In the genomic region with DNA sequence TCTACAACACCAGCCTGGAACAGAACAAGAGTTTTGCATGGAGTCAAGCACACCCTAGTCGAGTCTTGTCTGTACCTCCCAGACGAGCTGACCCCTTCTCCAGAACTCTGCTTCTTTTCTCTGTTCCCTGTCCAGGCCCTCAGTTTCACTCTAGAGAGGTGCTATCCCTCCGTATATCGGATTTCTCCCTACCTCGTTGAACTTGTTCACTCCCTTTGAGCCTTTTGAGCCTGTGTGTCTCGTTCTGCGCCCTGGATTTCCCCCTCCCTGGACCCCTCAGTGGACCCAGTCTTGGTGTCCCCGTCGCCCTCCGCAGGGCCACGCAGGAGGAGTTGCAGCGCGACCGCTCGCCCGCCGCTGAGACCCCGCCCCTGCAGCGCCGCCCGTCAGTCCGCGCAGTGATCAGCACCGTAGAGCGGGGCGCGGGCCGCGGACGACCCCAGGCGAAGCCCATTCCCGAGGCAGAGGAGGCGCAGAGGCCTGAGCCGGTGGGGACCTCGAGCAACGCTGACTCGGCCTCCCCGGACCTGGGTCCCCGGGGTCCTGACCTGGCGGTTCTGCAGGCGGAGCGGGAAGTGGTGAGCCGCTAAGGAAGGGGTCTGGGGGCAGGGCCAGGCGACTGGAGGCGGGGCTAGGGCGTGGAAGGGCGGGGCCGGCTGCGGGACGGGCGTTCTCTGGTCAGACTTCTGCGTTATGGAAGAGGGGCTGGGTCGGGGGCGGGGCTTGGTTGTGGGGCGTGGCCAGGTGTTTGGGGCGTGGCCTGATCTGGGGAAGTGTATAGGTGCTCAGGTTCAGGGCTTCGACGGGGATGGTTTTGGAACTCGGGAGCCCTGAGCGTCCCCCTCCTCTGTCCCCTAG, we compare ENCODE assay signal across 1 cellular context.
TF ChIP-seq lines count a peak whose summit lies in the region.

No MANE protein-coding gene starts in this region.

TF ChIP-seq in K562, 482 proteins besides CTCF, POLR2A, EP300 and RAD21 (continues in another document):
- TF ChIP-seq ZNF143 (CRISPR knock-in tag; IDR thresholded peaks at IDR 0.05) (peak; percentile 49; the same call in 1 of the 2 replicates), RBM14 (IDR thresholded peaks at IDR 0.05; ENCODE audit: borderline replicate concordance, insufficient read depth, low read depth, low read length) (no peak), RNF2 (IDR thresholded peaks at IDR 0.05) (no peak), POLR2B (IDR thresholded peaks at IDR 0.05; ENCODE audit: low read depth, partially characterized antibody) (peak; percentile 74), NRF1 (conservative IDR thresholded peaks at IDR 0.05 in 1 of 2, IDR thresholded peaks at IDR 0.05 in 1 of 2) (peak; percentile 70 to 73), ATF7 (IDR thresholded peaks at IDR 0.05) (peak; percentile 46; the same call in 1 of the 2 replicates), KDM5B (IDR thresholded peaks at IDR 0.05; ENCODE audit: insufficient replicate concordance, low read depth, low read length) (no peak), MAZ (CRISPR knock-in tag; conservative IDR thresholded peaks at IDR 0.05 in 1 of 2, IDR thresholded peaks at IDR 0.05 in 1 of 2) (peak; percentile 77 to 85), ZNF12 (CRISPR knock-in tag; IDR thresholded peaks at IDR 0.05) (0 out of 2 replicates have a peak, but pooled peaks have one; percentile 44), MTA1 (IDR thresholded peaks at IDR 0.05; ENCODE audit: borderline replicate concordance) (no peak), ZNF197 (CRISPR knock-in tag; IDR thresholded peaks at IDR 0.05; ENCODE audit: low read depth) (no peak), ERF (CRISPR knock-in tag; IDR thresholded peaks at IDR 0.05) (peak; percentile 83; the same call in 1 of the 2 replicates), HNRNPLL (IDR thresholded peaks at IDR 0.05; ENCODE audit: low read depth, low read length, poor library complexity, severe bottlenecking) (peak; percentile 62), TEAD4 (IDR thresholded peaks at IDR 0.05; ENCODE audit: low read length) (0 out of 2 replicates have a peak, but pooled peaks have one; percentile 26), TEAD4 (CRISPR knock-in tag; IDR thresholded peaks at IDR 0.05; ENCODE audit: borderline replicate concordance) (no peak), SAP30 (IDR thresholded peaks at IDR 0.05; ENCODE audit: borderline replicate concordance, insufficient read depth, low read depth, low read length, poor library complexity, severe bottlenecking) (peak; percentile 49), ELF4 (CRISPR knock-in tag; IDR thresholded peaks at IDR 0.05) (peak; percentile 79; the same call in 1 of the 2 replicates), GABPB1 (CRISPR knock-in tag; IDR thresholded peaks at IDR 0.05) (peak; percentile 71), PCBP1 (IDR thresholded peaks at IDR 0.05; ENCODE audit: low read depth, low read length, poor library complexity, severe bottlenecking) (peak; percentile 50), TRIM24 (IDR thresholded peaks at IDR 0.05) (no peak), PHF8 (IDR thresholded peaks at IDR 0.05; ENCODE audit: borderline replicate concordance, low read length) (peak; percentile 72; the same call in 1 of the 2 replicates), IFI16 (CRISPR knock-in tag; IDR thresholded peaks at IDR 0.05) (no peak), MIER1 (IDR thresholded peaks at IDR 0.05; ENCODE audit: low read depth) (no peak), MTF1 (CRISPR knock-in tag; IDR thresholded peaks at IDR 0.05; ENCODE audit: borderline replicate concordance) (no peak), SUPT5H (IDR thresholded peaks at IDR 0.05) (peak; percentile 84), SRF (CRISPR knock-in tag; IDR thresholded peaks at IDR 0.05) (no peak), L3MBTL2 (IDR thresholded peaks at IDR 0.05) (peak; percentile 13; the same call in 1 of the 2 replicates), SMARCC2 (IDR thresholded peaks at IDR 0.05; ENCODE audit: low read depth) (0 out of 2 replicates have a peak, but pooled peaks have one; percentile 23), ZNF146 (CRISPR knock-in tag; IDR thresholded peaks at IDR 0.05; ENCODE audit: unreplicated experiment) (no peak), PML (IDR thresholded peaks at IDR 0.05; ENCODE audit: low read length) (peak; percentile 45; the same call in 1 of the 2 replicates), ZFX (CRISPR knock-in tag; IDR thresholded peaks at IDR 0.05) (peak; percentile 52), HLTF (IDR thresholded peaks at IDR 0.05) (no peak), CEBPG (CRISPR knock-in tag; IDR thresholded peaks at IDR 0.05) (no peak; the same call in 1 of the 2 replicates), CEBPG (tag; conservative IDR thresholded peaks at IDR 0.05 in 1 of 2, IDR thresholded peaks at IDR 0.05 in 1 of 2) (no peak), SPI1 (IDR thresholded peaks at IDR 0.05; ENCODE audit: borderline replicate concordance, low read depth, low read length) (0 out of 2 replicates have a peak, but pooled peaks have one; percentile 12), RBBP5 (IDR thresholded peaks at IDR 0.05; ENCODE audit: borderline replicate concordance, insufficient read depth, low read length, poor library complexity, severe bottlenecking) (peak; percentile 48), ZNF780A (CRISPR knock-in tag; IDR thresholded peaks at IDR 0.05) (no peak), ATF1 (CRISPR knock-in tag; IDR thresholded peaks at IDR 0.05) (no peak), ATF1 (tag; IDR thresholded peaks at IDR 0.05) (peak; percentile 41), HDGF (IDR thresholded peaks at IDR 0.05) (0 out of 2 replicates have a peak, but pooled peaks have one; percentile 57), ASH1L (IDR thresholded peaks at IDR 0.05; ENCODE audit: borderline replicate concordance, low read depth, partially characterized antibody) (no peak), LARP7 (IDR thresholded peaks at IDR 0.05) (0 out of 2 replicates have a peak, but pooled peaks have one; percentile 15), TAL1 (IDR thresholded peaks at IDR 0.05) (no peak), CREM (IDR thresholded peaks at IDR 0.05; ENCODE audit: low read depth) (peak; percentile 2; the same call in 1 of the 2 replicates), HNRNPK (IDR thresholded peaks at IDR 0.05; ENCODE audit: low read depth, low read length, poor library complexity, severe bottlenecking) (no peak), HDAC1 (IDR thresholded peaks at IDR 0.05) (peak in 1 of 2 experiments; percentile 80; a peak in 2 of 4 replicates), ZNF57 (CRISPR knock-in tag; IDR thresholded peaks at IDR 0.05) (peak; percentile 67; the same call in 1 of the 2 replicates), HDAC3 (IDR thresholded peaks at IDR 0.05; ENCODE audit: borderline replicate concordance, partially characterized antibody) (no peak), KDM2B (CRISPR knock-in tag; IDR thresholded peaks at IDR 0.05) (peak; percentile 58; the same call in 1 of the 2 replicates), CREB1 (IDR thresholded peaks at IDR 0.05) (no peak), CREB1 (CRISPR knock-in tag; IDR thresholded peaks at IDR 0.05) (peak; percentile 54; the same call in 1 of the 2 replicates)
- TF ChIP-seq, protein P1, sequence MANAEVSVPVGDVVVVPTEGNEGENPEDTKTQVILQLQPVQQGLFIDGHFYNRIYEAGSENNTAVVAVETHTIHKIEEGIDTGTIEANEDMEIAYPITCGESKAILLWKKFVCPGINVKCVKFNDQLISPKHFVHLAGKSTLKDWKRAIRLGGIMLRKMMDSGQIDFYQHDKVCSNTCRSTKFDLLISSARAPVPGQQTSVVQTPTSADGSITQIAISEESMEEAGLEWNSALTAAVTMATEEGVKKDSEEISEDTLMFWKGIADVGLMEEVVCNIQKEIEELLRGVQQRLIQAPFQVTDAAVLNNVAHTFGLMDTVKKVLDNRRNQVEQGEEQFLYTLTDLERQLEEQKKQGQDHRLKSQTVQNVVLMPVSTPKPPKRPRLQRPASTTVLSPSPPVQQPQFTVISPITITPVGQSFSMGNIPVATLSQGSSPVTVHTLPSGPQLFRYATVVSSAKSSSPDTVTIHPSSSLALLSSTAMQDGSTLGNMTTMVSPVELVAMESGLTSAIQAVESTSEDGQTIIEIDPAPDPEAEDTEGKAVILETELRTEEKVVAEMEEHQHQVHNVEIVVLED (CRISPR knock-in tag; IDR thresholded peaks at IDR 0.05) = 0 out of 2 replicates have a peak, but pooled peaks have one; percentile 35
- TF ChIP-seq, protein P2, sequence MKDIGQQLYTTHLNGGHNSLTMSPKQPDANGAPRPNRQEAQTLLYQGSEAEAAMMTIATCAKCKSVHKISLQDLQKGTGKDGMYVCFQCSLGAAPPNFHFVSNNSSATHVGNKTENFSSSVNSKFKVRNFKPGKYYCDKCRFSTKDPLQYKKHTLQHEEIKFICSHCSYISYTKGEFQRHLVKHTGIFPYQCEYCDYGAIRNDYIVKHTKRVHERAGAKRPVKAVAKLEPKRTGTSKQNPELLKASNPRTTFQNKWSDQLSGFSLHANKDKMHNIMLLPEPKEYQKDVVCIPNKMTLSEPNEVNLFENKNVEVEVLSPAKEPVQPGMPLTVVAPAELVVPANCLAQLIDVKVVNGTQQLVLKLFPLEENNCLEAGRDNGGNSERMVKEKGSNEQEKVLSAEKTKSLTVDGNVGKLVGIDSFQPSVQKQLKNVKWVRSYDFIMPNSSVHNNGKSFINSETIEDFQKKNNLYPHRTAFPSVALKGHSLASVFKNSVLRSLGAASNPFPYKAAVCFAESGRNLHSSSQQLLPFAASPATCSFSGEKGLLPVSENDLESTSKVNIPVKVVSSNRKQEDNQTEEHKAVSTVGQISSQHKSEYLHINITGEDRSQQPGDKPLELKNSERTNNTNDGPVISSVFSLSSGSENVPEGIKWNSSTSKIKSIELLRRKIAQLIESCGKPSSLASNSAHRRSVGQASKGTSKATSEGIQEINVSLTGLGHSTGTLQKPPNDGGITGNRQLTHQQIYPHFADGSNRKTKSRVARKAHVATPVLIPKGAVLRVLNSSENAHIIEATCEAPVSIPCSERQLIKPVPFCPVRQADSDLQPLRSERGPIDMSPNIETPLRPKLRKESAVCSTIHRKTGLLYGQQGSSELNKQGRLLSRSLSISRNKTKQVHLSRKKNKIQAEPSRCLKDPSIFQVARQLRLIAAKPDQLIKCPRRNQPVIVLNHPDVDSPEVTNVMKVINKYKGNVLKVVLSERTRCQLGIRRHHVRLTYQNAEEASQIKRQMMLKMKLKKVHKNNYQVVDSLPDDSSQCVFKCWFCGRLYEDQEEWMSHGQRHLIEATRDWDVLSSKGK (CRISPR knock-in tag; IDR thresholded peaks at IDR 0.05) = no peak
- TF ChIP-seq, protein P3, sequence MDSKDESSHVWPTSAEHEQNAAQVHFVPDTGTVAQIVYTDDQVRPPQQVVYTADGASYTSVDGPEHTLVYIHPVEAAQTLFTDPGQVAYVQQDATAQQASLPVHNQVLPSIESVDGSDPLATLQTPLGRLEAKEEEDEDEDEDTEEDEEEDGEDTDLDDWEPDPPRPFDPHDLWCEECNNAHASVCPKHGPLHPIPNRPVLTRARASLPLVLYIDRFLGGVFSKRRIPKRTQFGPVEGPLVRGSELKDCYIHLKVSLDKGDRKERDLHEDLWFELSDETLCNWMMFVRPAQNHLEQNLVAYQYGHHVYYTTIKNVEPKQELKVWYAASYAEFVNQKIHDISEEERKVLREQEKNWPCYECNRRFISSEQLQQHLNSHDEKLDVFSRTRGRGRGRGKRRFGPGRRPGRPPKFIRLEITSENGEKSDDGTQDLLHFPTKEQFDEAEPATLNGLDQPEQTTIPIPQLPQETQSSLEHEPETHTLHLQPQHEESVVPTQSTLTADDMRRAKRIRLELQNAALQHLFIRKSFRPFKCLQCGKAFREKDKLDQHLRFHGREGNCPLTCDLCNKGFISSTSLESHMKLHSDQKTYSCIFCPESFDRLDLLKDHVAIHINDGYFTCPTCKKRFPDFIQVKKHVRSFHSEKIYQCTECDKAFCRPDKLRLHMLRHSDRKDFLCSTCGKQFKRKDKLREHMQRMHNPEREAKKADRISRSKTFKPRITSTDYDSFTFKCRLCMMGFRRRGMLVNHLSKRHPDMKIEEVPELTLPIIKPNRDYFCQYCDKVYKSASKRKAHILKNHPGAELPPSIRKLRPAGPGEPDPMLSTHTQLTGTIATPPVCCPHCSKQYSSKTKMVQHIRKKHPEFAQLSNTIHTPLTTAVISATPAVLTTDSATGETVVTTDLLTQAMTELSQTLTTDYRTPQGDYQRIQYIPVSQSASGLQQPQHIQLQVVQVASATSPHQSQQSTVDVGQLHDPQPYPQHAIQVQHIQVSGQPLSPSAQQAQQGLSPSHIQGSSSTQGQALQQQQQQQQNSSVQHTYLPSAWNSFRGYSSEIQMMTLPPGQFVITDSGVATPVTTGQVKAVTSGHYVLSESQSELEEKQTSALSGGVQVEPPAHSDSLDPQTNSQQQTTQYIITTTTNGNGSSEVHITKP (IDR thresholded peaks at IDR 0.05; ENCODE audit: partially characterized antibody) = no peak
- TF ChIP-seq, protein P4, sequence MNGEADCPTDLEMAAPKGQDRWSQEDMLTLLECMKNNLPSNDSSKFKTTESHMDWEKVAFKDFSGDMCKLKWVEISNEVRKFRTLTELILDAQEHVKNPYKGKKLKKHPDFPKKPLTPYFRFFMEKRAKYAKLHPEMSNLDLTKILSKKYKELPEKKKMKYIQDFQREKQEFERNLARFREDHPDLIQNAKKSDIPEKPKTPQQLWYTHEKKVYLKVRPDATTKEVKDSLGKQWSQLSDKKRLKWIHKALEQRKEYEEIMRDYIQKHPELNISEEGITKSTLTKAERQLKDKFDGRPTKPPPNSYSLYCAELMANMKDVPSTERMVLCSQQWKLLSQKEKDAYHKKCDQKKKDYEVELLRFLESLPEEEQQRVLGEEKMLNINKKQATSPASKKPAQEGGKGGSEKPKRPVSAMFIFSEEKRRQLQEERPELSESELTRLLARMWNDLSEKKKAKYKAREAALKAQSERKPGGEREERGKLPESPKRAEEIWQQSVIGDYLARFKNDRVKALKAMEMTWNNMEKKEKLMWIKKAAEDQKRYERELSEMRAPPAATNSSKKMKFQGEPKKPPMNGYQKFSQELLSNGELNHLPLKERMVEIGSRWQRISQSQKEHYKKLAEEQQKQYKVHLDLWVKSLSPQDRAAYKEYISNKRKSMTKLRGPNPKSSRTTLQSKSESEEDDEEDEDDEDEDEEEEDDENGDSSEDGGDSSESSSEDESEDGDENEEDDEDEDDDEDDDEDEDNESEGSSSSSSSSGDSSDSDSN (IDR thresholded peaks at IDR 0.05; ENCODE audit: borderline replicate concordance in 1 of 2, low read depth in 2 of 2, low read length in 2 of 2) = 0 out of 4 replicates have a peak, but pooled peaks of 1 of the 2 experiments have one; percentile 44
- TF ChIP-seq, protein P5, sequence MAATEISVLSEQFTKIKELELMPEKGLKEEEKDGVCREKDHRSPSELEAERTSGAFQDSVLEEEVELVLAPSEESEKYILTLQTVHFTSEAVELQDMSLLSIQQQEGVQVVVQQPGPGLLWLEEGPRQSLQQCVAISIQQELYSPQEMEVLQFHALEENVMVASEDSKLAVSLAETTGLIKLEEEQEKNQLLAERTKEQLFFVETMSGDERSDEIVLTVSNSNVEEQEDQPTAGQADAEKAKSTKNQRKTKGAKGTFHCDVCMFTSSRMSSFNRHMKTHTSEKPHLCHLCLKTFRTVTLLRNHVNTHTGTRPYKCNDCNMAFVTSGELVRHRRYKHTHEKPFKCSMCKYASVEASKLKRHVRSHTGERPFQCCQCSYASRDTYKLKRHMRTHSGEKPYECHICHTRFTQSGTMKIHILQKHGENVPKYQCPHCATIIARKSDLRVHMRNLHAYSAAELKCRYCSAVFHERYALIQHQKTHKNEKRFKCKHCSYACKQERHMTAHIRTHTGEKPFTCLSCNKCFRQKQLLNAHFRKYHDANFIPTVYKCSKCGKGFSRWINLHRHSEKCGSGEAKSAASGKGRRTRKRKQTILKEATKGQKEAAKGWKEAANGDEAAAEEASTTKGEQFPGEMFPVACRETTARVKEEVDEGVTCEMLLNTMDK (IDR thresholded peaks at IDR 0.05; ENCODE audit: borderline replicate concordance, insufficient read depth, low read depth, low read length, poor library complexity, severe bottlenecking) = peak; percentile 3
